8 cellular contexts compared by ENCODE assay signal in genomic region chr9:33517373-33517772, GRCh38. TPM values are rescaled to one million over a fixed set of nuclear protein-coding genes. Genes with fewer than 3 reads are reported as not detected.
DNase-seq lines count a peak whose midpoint lies in the region; ATAC-seq, FAIRE-seq and TF ChIP-seq lines count a peak whose summit lies in the region.

No MANE protein-coding gene starts in this region.

- H3K4me3 ChIP-seq in NB4 (ENCODE audit: low read depth, low read length): no peak overlapping the region
- no peak overlapping the region for H3K4me3 ChIP-seq in GM12878
- H3K4me3 ChIP-seq in right lobe of liver: no peak overlapping the region

- TF ChIP-seq CTCF in NB4 (IDR thresholded peaks at IDR 0.05; ENCODE audit: low read depth, low read length): peak; percentile 90
- TF ChIP-seq CTCF in GM12878 (IDR thresholded peaks at IDR 0.05 in 2 of 3, conservative IDR thresholded peaks at IDR 0.05 in 1 of 3; ENCODE audit: control insufficient read depth in 2 of 3, extremely low read depth in 1 of 3, insufficient read depth in 1 of 3, low read depth in 3 of 3, low read length in 3 of 3): peak; percentile 45 to 50 (median 45)
- peak; percentile 50 to 76 (median 72) for TF ChIP-seq CTCF in right lobe of liver (IDR thresholded peaks at IDR 0.05)

- no TSS peak for BruUV-seq in GM12878 (replicated peaks; lab: Mats Ljungman, UMichigan)

- in situ Hi-C loops in GM12878 (cut with MboI): no loop called here

- H3K4me2 ChIP-seq in GM12878 (ENCODE audit: control insufficient read depth, insufficient read depth): no peak overlapping the region

- TF ChIP-seq POLR2A in NB4 (IDR thresholded peaks at IDR 0.05; ENCODE audit: extremely low read depth, insufficient read length): no peak
- no peak for TF ChIP-seq POLR2A in GM12878 (IDR thresholded peaks at IDR 0.05; ENCODE audit: low read depth, low read length)
- TF ChIP-seq POLR2A in right lobe of liver (IDR thresholded peaks at IDR 0.05): no peak

- POLR2A ChIA-PET in GM12878 (lab: Charles Lee): no interaction called here

- H3K4me1 ChIP-seq in GM12878 (ENCODE audit: control insufficient read depth, insufficient read depth, low read length) (no peaks in the 10 kb centered on the region), right lobe of liver (no peaks in the 10 kb centered on the region)

- WGBS in GM12878 (ENCODE audit: insufficient coverage, insufficient replicate concordance, low lambda C conversion rate, missing lambda C conversion rate): 42% methylated on average over 2 of the region's 2 CpGs
- 14% methylated on average over 1 of the region's 2 CpGs for whole genome bisulfite sequencing in right lobe of liver (ENCODE audit: insufficient coverage, low coverage, low lambda C conversion rate, missing lambda C conversion rate)

- H3K9me3 ChIP-seq in GM12878 (replicated peaks; ENCODE audit: control insufficient read depth, insufficient read depth, low read length): no peaks in the 10 kb centered on the region
- no peaks in the 10 kb centered on the region for H3K9me3 ChIP-seq in right lobe of liver

- DNase-seq in NOMO-1 (lab: John Stamatoyannopoulos, UW; ENCODE audit: unreplicated experiment in 2 of 2): peak; percentile 4 to 31
- no peak for DNase-seq in NOMO-1 treated with dmso at 0.1 percent for 144 hours (lab: John Stamatoyannopoulos, UW; ENCODE audit: unreplicated experiment)
- DNase-seq in NB4 (ENCODE audit: low read depth): peak; percentile 73
- no peak for DNase-seq in GM12878 (ENCODE audit: low read depth, low spot score)
- DNase-seq in right lobe of liver: no peak
- no peak for DNase-seq in NCI-H774 (lab: John Stamatoyannopoulos, UW)
- no peak for DNase-seq in activated gamma-delta T cell (lab: John Stamatoyannopoulos, UW)

- H3K27ac ChIP-seq in GM12878 (ENCODE audit: control insufficient read depth, insufficient read depth) (no peak overlapping the region), right lobe of liver (no peak overlapping the region)

- ATAC-seq in GM12878: peak; percentile 70
- peak; percentile 67 to 77 (median 71) for ATAC-seq in right lobe of liver
- ATAC-seq in GM19395 (IDR thresholded peaks at IDR 0.05; ENCODE audit: unreplicated experiment): no peak

- intact Hi-C loops in GM12878 (cut with micrococcal nuclease; ENCODE audit: unreplicated experiment): loop anchor here (1.0 kb wide), 1 partner anchor 114 kb away; no protein-coding TSS in a partner anchor
- intact Hi-C loops in right lobe of liver (cut with DNase I): no loop called here

- SMC1A ChIA-PET in GM12878 (lab: Charles Lee; ENCODE audit: uncharacterized antibody, unreplicated experiment): no interaction called here

- H3K27me3 ChIP-seq in GM12878 (replicated peaks in 1 of 2; ENCODE audit: control insufficient read depth in 2 of 2, insufficient read depth in 2 of 2, low read length in 1 of 2) (no peaks in the 10 kb centered on the region), right lobe of liver (no peaks in the 10 kb centered on the region)

- CTCF ChIA-PET in GM12878 (lab: Yijun Ruan, JAX): interaction anchor here (0.7 to 1.6 kb wide), 5 partner anchors 9 to 143 kb away, joined by 3 to 5 read pairs (median 4); partner anchors contain the start of gene AQP3

- H3K9ac ChIP-seq in GM12878 (ENCODE audit: control insufficient read depth, insufficient read depth, low read length): no peak overlapping the region

- no peak for TF ChIP-seq EP300 in GM12878 (IDR thresholded peaks at IDR 0.05; ENCODE audit: borderline replicate concordance in 1 of 2, control insufficient read depth in 1 of 2, low read depth in 2 of 2, low read length in 2 of 2)

- H4K20me1 ChIP-seq in GM12878 (ENCODE audit: control insufficient read depth, insufficient read depth): no peaks in the 10 kb centered on the region

- no peaks in the 10 kb centered on the region for H3K79me2 ChIP-seq in GM12878 (ENCODE audit: control insufficient read depth, insufficient read depth, low read length)

- H3K36me3 ChIP-seq in GM12878 (ENCODE audit: control insufficient read depth in 2 of 2, insufficient read depth in 2 of 2, low read length in 1 of 2): no peaks in the 10 kb centered on the region
- no peaks in the 10 kb centered on the region for H3K36me3 ChIP-seq in right lobe of liver

- RAD21 ChIA-PET in GM12878 (lab: Charles Lee; ENCODE audit: unreplicated experiment): interaction anchor here (0.7 to 1.2 kb wide), 2 partner anchors 113 to 143 kb away, joined by 3 read pairs; no protein-coding TSS in a partner anchor

- FAIRE-seq in GM12878 (lab: Jason Lieb, UNC): peak; percentile 56

- H2AFZ ChIP-seq in GM12878 (ENCODE audit: control insufficient read depth, low read depth, low read length): no peak overlapping the region

- no peak for TF ChIP-seq RAD21 in GM12878 (IDR thresholded peaks at IDR 0.05; ENCODE audit: insufficient read depth, low read depth, low read length)

TF ChIP-seq in GM12878, 131 proteins besides CTCF, POLR2A, EP300 and RAD21:
- TF ChIP-seq SMC3 (IDR thresholded peaks at IDR 0.05; ENCODE audit: borderline replicate concordance, low read length): peak; percentile 34; the same call in 1 of the 2 replicates
- TF ChIP-seq PAX8 (IDR thresholded peaks at IDR 0.05): no peak

RNA-seq across cellular contexts. Expression of gene ANKRD18B, which starts 6.7 kb away (rescaled TPM):
- total RNA-seq in GM12878 (2013; cell fraction: nucleolus; rRNA removed): not detected in 2 replicates
- total RNA-seq in GM12878 (2014; rRNA removed) (not detected in 2 replicates), GM12878 (2014; rRNA removed; fragmentation: Illumina TruSeq; extraction: Trizol) (not detected in 2 replicates), GM12878 (2021) (not detected in 2 replicates), right lobe of liver (1 to 10 TPM in 1 of 6 experiments, under 1 TPM in 2, not detected in 3; 0.06 to 1.3 (median 0.39) TPM)
- polyA plus RNA-seq in GM12878 (2011; ENCODE audit: low read depth): not detected
- polyA plus RNA-seq in GM12878 (2011; rRNA removed) (not detected in 2 replicates), GM12878 (2014; fragmentation: Illumina TruSeq; extraction: Trizol) (not detected in 2 replicates), GM12878 (2014; fragmentation: Nextera tagmentation; extraction: Ambion mirVana) (not detected), GM12878 (2014; rRNA removed) (not detected in 2 replicates), GM12878 (2016; fragmentation: Nextera tagmentation; extraction: Ambion mirVana) (not detected)
- polyA plus RNA-seq in GM12878 (2011; cell fraction: cytosol; rRNA removed): not detected in 2 replicates
- polyA plus RNA-seq in GM12878 (2011; cell fraction: nucleus; rRNA removed): not detected in 2 replicates
- not detected in 2 replicates for polyA plus RNA-seq in GM12878 (2012)
- polyA minus RNA-seq in GM12878 (2011; rRNA and poly(A)+ RNA removed): not detected in 2 replicates
- polyA minus RNA-seq in GM12878 (2011; cell fraction: cytosol; rRNA and poly(A)+ RNA removed): not detected in 2 replicates
- not detected in 2 replicates for polyA minus RNA-seq in GM12878 (2011; cell fraction: nucleus; rRNA and poly(A)+ RNA removed)

RNA-seq across cellular contexts. Expression of gene NOL6, which starts 43.6 kb away (rescaled TPM):
- total RNA-seq in GM12878 (2013; cell fraction: nucleolus; rRNA removed): 41.2 and 42.0 TPM in 2 replicates
- total RNA-seq in GM12878 (2014; rRNA removed) (29.4 and 34.0 TPM in 2 replicates), GM12878 (2014; rRNA removed; fragmentation: Illumina TruSeq; extraction: Trizol) (18.8 and 20.7 TPM in 2 replicates), GM12878 (2021) (51.8 and 53.2 TPM in 2 replicates), right lobe of liver (10 to 100 TPM; 12.3 to 26.1 (median 15.4) TPM)
- polyA plus RNA-seq in GM12878 (2011; ENCODE audit: low read depth): 15.3 TPM
- polyA plus RNA-seq in GM12878 (2011; rRNA removed) (9.1 and 26.4 TPM in 2 replicates), GM12878 (2014; fragmentation: Illumina TruSeq; extraction: Trizol) (26.8 and 36.9 TPM in 2 replicates), GM12878 (2014; fragmentation: Nextera tagmentation; extraction: Ambion mirVana) (10 to 100 TPM in 1 of 2 experiments, 1 to 10 TPM in 1; 8.3 to 13.2 TPM), GM12878 (2014; rRNA removed) (32.2 and 40.1 TPM in 2 replicates), GM12878 (2016; fragmentation: Nextera tagmentation; extraction: Ambion mirVana) (10 to 100 TPM; 40.6 to 47.1 TPM)
- 24.6 and 24.9 TPM in 2 replicates for polyA plus RNA-seq in GM12878 (2011; cell fraction: cytosol; rRNA removed)
- 51.7 and 61.5 TPM in 2 replicates for polyA plus RNA-seq in GM12878 (2011; cell fraction: nucleus; rRNA removed)
- polyA plus RNA-seq in GM12878 (2012): 16.0 and 17.8 TPM in 2 replicates
- polyA minus RNA-seq in GM12878 (2011; rRNA and poly(A)+ RNA removed): 35.0 and 35.3 TPM in 2 replicates
- 13.2 and 16.1 TPM in 2 replicates for polyA minus RNA-seq in GM12878 (2011; cell fraction: cytosol; rRNA and poly(A)+ RNA removed)
- 33.0 and 59.5 TPM in 2 replicates for polyA minus RNA-seq in GM12878 (2011; cell fraction: nucleus; rRNA and poly(A)+ RNA removed)

Comparison
In these comparisons a context has a peak if more than half of its experiments do, and no peak if none do; other contexts are left out.
1. DNase-seq: peak in NOMO-1 (2 of 2) and NB4 (single experiment); none in NOMO-1 treated with dmso at 0.1 percent for 144 hours (single experiment), GM12878 (single experiment), right lobe of liver (0 of 3), NCI-H774 (single experiment) and activated gamma-delta T cell (single experiment).
2. Peak in every context shown above with its lines, with median percentiles within 50 percentile points of each other: CTCF ChIP-seq.